9 cellular contexts compared by ENCODE assay signal in the genomic region with DNA sequence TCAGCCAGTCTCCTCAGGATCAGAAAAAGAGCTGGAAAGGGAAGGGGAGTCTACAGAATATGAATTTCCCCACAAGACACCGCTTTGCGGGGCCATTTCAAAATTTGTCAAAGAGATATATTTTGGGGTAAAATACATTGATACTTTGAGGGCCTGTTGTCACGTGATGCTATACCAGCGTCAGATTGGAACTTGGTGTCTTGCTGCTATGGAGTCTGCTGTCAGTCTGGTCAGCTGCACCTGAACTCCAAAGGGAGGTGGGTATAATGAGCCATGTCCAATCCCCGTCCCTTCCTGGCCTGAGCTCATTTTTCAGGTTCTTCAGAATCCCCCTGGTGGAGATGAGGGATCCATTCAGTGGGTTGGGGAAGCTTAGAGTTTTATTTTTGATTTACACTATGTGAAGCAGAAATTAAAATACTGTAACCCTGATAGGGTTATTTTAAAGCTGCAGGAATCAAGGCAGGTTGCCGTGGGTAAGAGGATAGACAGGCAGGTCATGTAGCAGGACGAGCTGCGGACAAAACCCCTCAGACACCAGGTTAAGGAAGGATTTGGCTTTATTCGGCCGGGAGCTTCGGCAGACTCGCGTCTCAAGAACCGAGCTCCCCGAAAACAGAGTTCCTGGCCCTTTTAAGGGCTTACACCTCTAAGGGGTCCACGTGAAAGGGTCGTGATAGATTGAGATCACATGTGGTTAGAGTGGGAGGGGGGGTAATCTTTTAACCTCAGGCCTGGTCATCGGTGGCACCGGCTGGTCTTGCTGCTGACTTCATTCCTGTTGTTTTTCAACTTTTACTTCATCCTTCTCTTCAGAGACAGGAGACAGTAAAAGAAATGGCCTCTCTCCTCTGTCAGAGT. TPM values are rescaled to one million over a fixed set of nuclear protein-coding genes. Genes with fewer than 3 reads are reported as not detected.
DNase-seq lines count a peak whose midpoint lies in the region; ATAC-seq, FAIRE-seq and TF ChIP-seq lines count a peak whose summit lies in the region.
"Had no signal": no experiment of that assay in that cellular context is flagged by ENCODE, and none has a peak within 500 bp of the region (broad histone marks: within the 10 kb centered on the region; RNA-seq: fewer than 3 reads in every experiment).

No MANE protein-coding gene starts in this region.

- DNase-seq in Daoy (ENCODE audit: low read depth) = peak; percentile 11
- no peak for DNase-seq in OCI-LY7 (ENCODE audit: low spot score)
- DNase-seq in dermis blood vessel endothelial cell = peak; percentile 50
- DNase-seq in neuronal stem cell (ENCODE audit: low spot score) = no peak
- DNase-seq in kidney = no peak
- DNase-seq: aorta, pancreas had no signal

- H3K79me1 ChIP-seq in neuronal stem cell (ENCODE audit: low read depth, low read length) = peaks cover 13% of the 10 kb centered on the region

- H3K36me3 Mint-ChIP-seq in nephron (ENCODE audit: low read depth) = peaks cover 9% of the 10 kb centered on the region

- H3K9ac ChIP-seq in neuronal stem cell (ENCODE audit: low read depth, low read length, poor library complexity) = no peak overlapping the region
- peak overlapping the region in 1 of 2 donors; percentile 26 for H3K9ac ChIP-seq in kidney (ENCODE audit: low read length in 2 of 2)

- no peaks in the 10 kb centered on the region for H3K27me3 Mint-ChIP-seq in nephron (ENCODE audit: low read depth)

- H3K4me3 ChIP-seq in OCI-LY7 (ENCODE audit: low read depth, low read length, poor library complexity, severe bottlenecking) (no peak overlapping the region), neuronal stem cell (ENCODE audit: low read length in 2 of 2) (no peak overlapping the region), kidney (ENCODE audit: low read length in 2 of 2) (no peak overlapping the region)

- H3K4ac ChIP-seq in neuronal stem cell (ENCODE audit: low read length) = no peak overlapping the region

- H2AK5ac ChIP-seq in neuronal stem cell (ENCODE audit: low read depth, low read length) = no peak overlapping the region

- H3K9me3 Mint-ChIP-seq in nephron = no peaks in the 10 kb centered on the region

- peaks cover 49% of the 10 kb centered on the region for H3K4me1 Mint-ChIP-seq in nephron

- no peaks in the 10 kb centered on the region for H3K4me1 ChIP-seq in OCI-LY7 (ENCODE audit: insufficient read depth, low read length, poor library complexity, severe bottlenecking)
- peaks cover 15 to 26% of the 10 kb centered on the region in 2 donors for H3K4me1 ChIP-seq in neuronal stem cell (ENCODE audit: control insufficient read depth in 2 of 2, insufficient read depth in 1 of 2, low read depth in 1 of 2, low read length in 2 of 2)
- peaks cover 23 to 34% of the 10 kb centered on the region in 2 donors for H3K4me1 ChIP-seq in kidney (ENCODE audit: control insufficient read depth in 1 of 2, insufficient read depth in 1 of 2, low read depth in 1 of 2, low read length in 2 of 2)

- no peak overlapping the region for H3K14ac ChIP-seq in neuronal stem cell (ENCODE audit: low read length)

- H2BK120ac ChIP-seq in neuronal stem cell (ENCODE audit: low read depth, low read length) = no peak overlapping the region

- WGBS in neuronal stem cell (ENCODE audit: extremely low coverage in 2 of 2, insufficient read length in 2 of 2, insufficient replicate concordance in 1 of 2), 2 donors = no CpG with 5 or more reads among the region's 19 CpGs

- no peak overlapping the region for H3K23ac ChIP-seq in neuronal stem cell (ENCODE audit: low read depth, low read length, poor library complexity)

- no peak overlapping the region for H3K27ac ChIP-seq in OCI-LY7 (ENCODE audit: low read depth, low read length, poor library complexity, severe bottlenecking)
- H3K27ac ChIP-seq in neuronal stem cell (replicated peaks; ENCODE audit: low read length) = no peak overlapping the region
- H3K27ac ChIP-seq in kidney (ENCODE audit: low read depth in 2 of 2, low read length in 2 of 2) = no peak overlapping the region
- H3K27ac ChIP-seq: pancreas had no signal

- no peaks in the 10 kb centered on the region for H3K9me3 ChIP-seq in OCI-LY7 (ENCODE audit: low read length)
- H3K9me3 ChIP-seq in neuronal stem cell (replicated peaks in 1 of 2; ENCODE audit: control insufficient read depth in 2 of 2, insufficient read depth in 1 of 2, low read depth in 1 of 2, low read length in 2 of 2) = no peaks in the 10 kb centered on the region
- H3K9me3 ChIP-seq in kidney (ENCODE audit: control insufficient read depth in 1 of 2, low read length in 2 of 2) = no peaks in the 10 kb centered on the region
- H3K9me3 ChIP-seq: pancreas had no signal

- H2BK12ac ChIP-seq in neuronal stem cell (ENCODE audit: low read length) = no peak overlapping the region

- 0 out of 2 replicates have a peak, but pooled peaks have one; percentile 18 for TF ChIP-seq CTCF in OCI-LY7 (conservative IDR thresholded peaks at IDR 0.05; ENCODE audit: low read length)
- TF ChIP-seq CTCF in nephron (IDR thresholded peaks at IDR 0.05; ENCODE audit: unreplicated experiment in 3 of 3) = peak; percentile 29 to 37 (median 35)
- TF ChIP-seq CTCF in kidney (IDR thresholded peaks at IDR 0.05; ENCODE audit: borderline replicate concordance, extremely low read depth, insufficient read depth) = no peak

- no peak overlapping the region for H4K8ac ChIP-seq in neuronal stem cell (ENCODE audit: low read depth, low read length)

- FAIRE-seq in kidney (lab: Jason Lieb, UNC) = no peak
- FAIRE-seq: pancreas had no signal

- no peak overlapping the region for H3K4me2 ChIP-seq in OCI-LY7 (ENCODE audit: low read length)
- no peak overlapping the region for H3K4me2 ChIP-seq in neuronal stem cell (ENCODE audit: insufficient read depth, low read length, poor library complexity, severe bottlenecking)

- no peaks in the 10 kb centered on the region for H3K27me3 ChIP-seq in neuronal stem cell (ENCODE audit: control insufficient read depth in 3 of 3, insufficient read depth in 3 of 3, low read depth in 1 of 3, low read length in 3 of 3)
- H3K27me3 ChIP-seq: pancreas had no signal

- H2BK15ac ChIP-seq in neuronal stem cell (ENCODE audit: low read length) = no peak overlapping the region

- H3K18ac ChIP-seq in neuronal stem cell (ENCODE audit: low read length) = no peak overlapping the region

- peaks cover 6% of the 10 kb centered on the region; the same call in 1 of the 2 replicates for H3K36me3 ChIP-seq in OCI-LY7 (ENCODE audit: insufficient read depth, low read length)
- H3K36me3 ChIP-seq in neuronal stem cell (replicated peaks in 1 of 2; ENCODE audit: control insufficient read depth in 2 of 2, insufficient read depth in 2 of 2, low read length in 2 of 2) = peaks cover 10 to 20% of the 10 kb centered on the region in 2 donors
- peaks cover 5 to 10% of the 10 kb centered on the region in 2 donors for H3K36me3 ChIP-seq in kidney (ENCODE audit: control insufficient read depth in 1 of 2, insufficient read depth in 2 of 2, low read length in 2 of 2)

- H2BK5ac ChIP-seq in neuronal stem cell (ENCODE audit: low read length) = no peak overlapping the region

- peak overlapping the region in 2 of 3 experiments; percentile 65 to 77 for H3K27ac Mint-ChIP-seq in nephron

- peak overlapping the region; percentile 70 to 86 (median 85) for H3K4me3 Mint-ChIP-seq in nephron

- intact Hi-C loops in OCI-LY7 (cut with micrococcal nuclease; ENCODE audit: unreplicated experiment) (no loop called here), kidney (cut with DNase I) (loop anchor here (5.0 kb wide), 1 partner anchor 152 kb away; no protein-coding TSS in a partner anchor)

- no TSS peak for BruUV-seq in OCI-LY7 (replicated peaks; lab: Mats Ljungman, UMichigan)

- no peaks in the 10 kb centered on the region for H3K9me2 ChIP-seq in OCI-LY7 (ENCODE audit: insufficient read depth, low read length)

- H4K20me1 ChIP-seq in OCI-LY7 (ENCODE audit: insufficient read depth, low read length) = no peaks in the 10 kb centered on the region

- POLR2A ChIA-PET in OCI-LY7 (lab: Charles Lee) = no interaction called here

- no peaks in the 10 kb centered on the region for H3K79me2 ChIP-seq in OCI-LY7 (ENCODE audit: insufficient read depth, low read depth, low read length)

- H4K91ac ChIP-seq in neuronal stem cell (ENCODE audit: low read depth, low read length, poor library complexity) = no peak overlapping the region

- CTCF ChIA-PET in OCI-LY7 (lab: Charles Lee; ENCODE audit: unreplicated experiment) = no interaction called here

- no peak for ATAC-seq in GM18502 (IDR thresholded peaks at IDR 0.05; ENCODE audit: poor library complexity, unreplicated experiment)
- ATAC-seq: pancreas had no signal

- H2AFZ ChIP-seq in OCI-LY7 (ENCODE audit: low read length) (no peak overlapping the region), neuronal stem cell (ENCODE audit: low read length) (no peak overlapping the region)

RNA-seq across cellular contexts. Expression of a gene that starts 2.2 kb away (rescaled TPM):
- total RNA-seq in Daoy (2014; rRNA removed; shearing (Covaris generic)) = 22.6 and 27.3 TPM in 2 replicates
- 14.4 and 20.5 TPM in 2 replicates for total RNA-seq in OCI-LY7 (2014; rRNA removed; shearing (Covaris generic))
- total RNA-seq in OCI-LY7 (2022) (17.0 and 20.4 TPM in 2 replicates), dermis blood vessel endothelial cell (19.4 and 31.0 TPM in 2 replicates), kidney (30.2 TPM)
- polyA plus RNA-seq in neuronal stem cell (2013, experiment 1 of 2) = 33.3 TPM
- 32.4 TPM for polyA plus RNA-seq in neuronal stem cell (2013, experiment 2 of 2)
- polyA plus RNA-seq in kidney (ENCODE audit: insufficient read depth, low read depth, low replicate concordance) = 18.3 TPM

Comparison
In these comparisons a context has a peak if more than half of its experiments do, and no peak if none do; other contexts are left out.
1. DNase-seq: peak in Daoy (single experiment) and dermis blood vessel endothelial cell (single experiment); none in OCI-LY7 (single experiment), neuronal stem cell (single experiment) and kidney (single experiment).